1 cellular context compared by ENCODE assay signal in genomic region chr1:12618661-12619395, GRCh38.
TF ChIP-seq lines count a peak whose summit lies in the region.

No MANE protein-coding gene starts in this region.

TF ChIP-seq in HepG2, 621 proteins besides CTCF, POLR2A, EP300 and RAD21 (continued from another document and continues in another):
- TF ChIP-seq ZNF530 (CRISPR knock-in tag; IDR thresholded peaks at IDR 0.05; ENCODE audit: low read depth) (no peak), ZNF264 (CRISPR knock-in tag; IDR thresholded peaks at IDR 0.05) (peak; percentile 84; the same call in 1 of the 2 replicates), MTA3 (CRISPR knock-in tag; IDR thresholded peaks at IDR 0.05) (no peak), DDIT3 (CRISPR knock-in tag; IDR thresholded peaks at IDR 0.05) (no peak), MXD3 (CRISPR knock-in tag; IDR thresholded peaks at IDR 0.05) (peak; percentile 68; the same call in 1 of the 2 replicates), ZNF24 (IDR thresholded peaks at IDR 0.05) (no peak), HOXA5 (CRISPR knock-in tag; IDR thresholded peaks at IDR 0.05) (no peak; the same call in 1 of the 2 replicates), PHF20 (CRISPR knock-in tag; IDR thresholded peaks at IDR 0.05) (peak; percentile 57; the same call in 1 of the 2 replicates), GPN1 (CRISPR knock-in tag; IDR thresholded peaks at IDR 0.05; ENCODE audit: borderline replicate concordance) (no peak), ZNF432 (CRISPR knock-in tag; IDR thresholded peaks at IDR 0.05; ENCODE audit: borderline replicate concordance) (no peak), ZNF549 (CRISPR knock-in tag; IDR thresholded peaks at IDR 0.05) (no peak), HMGXB4 (CRISPR knock-in tag; IDR thresholded peaks at IDR 0.05; ENCODE audit: borderline replicate concordance in 1 of 2, low read depth in 1 of 2) (peak; percentile 11 to 65; a peak in 2 of 4 replicates), AHR (CRISPR knock-in tag; IDR thresholded peaks at IDR 0.05) (peak; percentile 85), ZBTB8A (CRISPR knock-in tag; IDR thresholded peaks at IDR 0.05; ENCODE audit: borderline replicate concordance, low read depth) (no peak), ZNF746 (CRISPR knock-in tag; IDR thresholded peaks at IDR 0.05) (peak; percentile 98), ZNF10 (CRISPR knock-in tag; IDR thresholded peaks at IDR 0.05; ENCODE audit: borderline replicate concordance, low read depth) (no peak), ZNF597 (CRISPR knock-in tag; IDR thresholded peaks at IDR 0.05) (no peak), KDM2A (CRISPR knock-in tag; IDR thresholded peaks at IDR 0.05; ENCODE audit: borderline replicate concordance, low read depth) (peak; percentile 62; the same call in 1 of the 2 replicates), RORA (CRISPR knock-in tag; IDR thresholded peaks at IDR 0.05) (no peak), U2AF1 (optimal IDR thresholded peaks at IDR 0.05; ENCODE audit: low read depth, low read length) (no peak), SAP130 (CRISPR knock-in tag; IDR thresholded peaks at IDR 0.05; ENCODE audit: low read depth) (peak; percentile 97), ZBTB49 (CRISPR knock-in tag; IDR thresholded peaks at IDR 0.05; ENCODE audit: borderline replicate concordance) (no peak), ZMAT5 (CRISPR knock-in tag; IDR thresholded peaks at IDR 0.05; ENCODE audit: borderline replicate concordance, low read depth) (no peak), ZNF3 (CRISPR knock-in tag; IDR thresholded peaks at IDR 0.05) (no peak), ZNF446 (CRISPR knock-in tag; IDR thresholded peaks at IDR 0.05) (no peak), ZNF564 (CRISPR knock-in tag; IDR thresholded peaks at IDR 0.05) (peak; percentile 100), SRY (CRISPR knock-in tag; IDR thresholded peaks at IDR 0.05) (0 out of 2 replicates have a peak, but pooled peaks have one; percentile 19), PBX2 (CRISPR knock-in tag; IDR thresholded peaks at IDR 0.05) (no peak), POLR2G (IDR thresholded peaks at IDR 0.05; ENCODE audit: low read depth, low read length) (peak; percentile 97), TOE1 (CRISPR knock-in tag; IDR thresholded peaks at IDR 0.05) (no peak), SSRP1 (CRISPR knock-in tag; IDR thresholded peaks at IDR 0.05) (no peak), STAG1 (CRISPR knock-in tag; IDR thresholded peaks at IDR 0.05) (no peak; the same call in 1 of the 2 replicates), MED13 (CRISPR knock-in tag; IDR thresholded peaks at IDR 0.05) (peak; percentile 65; the same call in 1 of the 2 replicates), ZNF772 (CRISPR knock-in tag; IDR thresholded peaks at IDR 0.05) (peak; percentile 88), KDM5B (CRISPR knock-in tag; IDR thresholded peaks at IDR 0.05; ENCODE audit: borderline replicate concordance) (no peak; the same call in 1 of the 2 replicates), HOMEZ (CRISPR knock-in tag; IDR thresholded peaks at IDR 0.05; ENCODE audit: low read depth) (peak; percentile 66; the same call in 1 of the 2 replicates), ZNF383 (CRISPR knock-in tag; IDR thresholded peaks at IDR 0.05; ENCODE audit: borderline replicate concordance) (no peak), GRHL1 (CRISPR knock-in tag; conservative IDR thresholded peaks at IDR 0.05) (no peak), HOXA7 (CRISPR knock-in tag; IDR thresholded peaks at IDR 0.05) (no peak), YY1 (IDR thresholded peaks at IDR 0.05; ENCODE audit: insufficient read depth, insufficient replicate concordance, low read depth, low read length) (no peak), ZHX1 (CRISPR knock-in tag; IDR thresholded peaks at IDR 0.05; ENCODE audit: low read depth) (no peak; the same call in 1 of the 2 replicates), ATF5 (CRISPR knock-in tag; IDR thresholded peaks at IDR 0.05; ENCODE audit: low read depth) (no peak), ZNF678 (CRISPR knock-in tag; IDR thresholded peaks at IDR 0.05) (no peak), SCMH1 (CRISPR knock-in tag; IDR thresholded peaks at IDR 0.05; ENCODE audit: borderline replicate concordance) (no peak), ATF6 (CRISPR knock-in tag; conservative IDR thresholded peaks at IDR 0.05) (no peak), HDAC2 (CRISPR knock-in tag; IDR thresholded peaks at IDR 0.05) (peak; percentile 84), FLYWCH1 (CRISPR knock-in tag; IDR thresholded peaks at IDR 0.05) (no peak), GTF2F1 (IDR thresholded peaks at IDR 0.05; ENCODE audit: low read length) (no peak), ETS1 (CRISPR knock-in tag; IDR thresholded peaks at IDR 0.05) (no peak), MEIS2 (CRISPR knock-in tag; IDR thresholded peaks at IDR 0.05) (peak; percentile 92)
